ENCODE assay signal across 22 cellular contexts in the genomic region with DNA sequence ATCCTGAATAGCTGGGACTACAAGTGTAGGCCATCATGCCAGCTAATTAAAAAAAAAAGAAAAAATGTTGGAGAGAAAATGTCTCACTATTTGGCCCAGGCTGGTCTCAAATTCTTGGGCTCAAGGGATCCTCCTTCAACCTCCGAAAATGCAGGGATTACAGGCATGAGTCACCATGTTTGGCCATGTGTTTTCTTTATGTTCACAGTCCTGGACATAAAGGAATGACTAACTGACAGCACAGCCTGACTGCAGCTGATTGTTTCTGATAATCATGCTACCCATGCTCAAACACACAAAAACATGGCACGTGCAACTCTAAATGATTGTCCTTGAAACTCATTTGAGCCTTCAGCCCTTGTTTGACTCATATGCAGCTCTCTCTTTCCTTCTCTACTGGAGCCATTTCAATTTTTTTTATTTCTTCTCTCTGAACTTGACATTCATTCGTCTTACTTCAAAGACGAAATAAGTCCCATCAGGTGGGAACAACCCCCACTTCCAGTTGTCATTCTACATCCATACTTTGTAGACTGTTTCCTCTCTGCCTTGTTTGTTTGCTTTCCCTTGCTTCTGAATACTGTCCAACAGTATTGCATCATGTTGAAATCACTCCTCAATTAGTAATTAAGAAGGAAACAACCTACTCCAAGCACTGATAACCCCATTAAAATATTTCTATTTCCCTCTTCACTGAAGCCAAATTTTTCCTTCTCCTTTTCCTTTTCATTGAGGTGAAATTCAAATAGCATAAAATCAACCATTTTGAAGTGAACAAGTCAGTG.
DNase-seq lines count a peak whose midpoint lies in the region; ATAC-seq, FAIRE-seq and TF ChIP-seq lines count a peak whose summit lies in the region.
"Had no signal": no experiment of that assay in that cellular context is flagged by ENCODE, and none has a peak within 500 bp of the region (broad histone marks: within the 10 kb centered on the region; RNA-seq: fewer than 3 reads in every experiment).

No MANE protein-coding gene starts in this region.

- ATAC-seq in esophagus mucosa = peak; percentile 81
- ATAC-seq in left lung = peak; percentile 18
- ATAC-seq: activated CD8-positive, alpha-beta T cell treated with anti-CD3 and anti-CD28 coated beads, Interleukin-2, amount 10 ng/mL, durations not matched to agents 7 days and 5 days; GM23338; pancreas had no signal

- TF ChIP-seq CTCF in RWPE1 (conservative IDR thresholded peaks at IDR 0.05; ENCODE audit: low read depth) (no peak), left lung (IDR thresholded peaks at IDR 0.05) (no peak)

- H3K27me3 ChIP-seq in left lung = no peaks in the 10 kb centered on the region
- H3K27me3 ChIP-seq: pancreas had no signal

- CTCF ChIA-PET in RWPE1 (lab: Yijun Ruan, JAX) = interaction anchor here (0.5 kb wide), 1 partner anchor 415 kb away, joined by 4 read pairs; no protein-coding TSS in a partner anchor

- no peaks in the 10 kb centered on the region for H3K4me1 ChIP-seq in left lung
- H3K4me1 ChIP-seq: left ventricle myocardium inferior, pancreas had no signal

- POLR2A ChIA-PET in RWPE1 (lab: Yijun Ruan, JAX; ENCODE audit: low non-redundant PET) = no interaction called here

- H3K27ac ChIP-seq in RWPE1 (no peak overlapping the region), left lung (no peak overlapping the region)
- H3K27ac ChIP-seq: dorsolateral prefrontal cortex, left ventricle myocardium inferior, pancreas had no signal

- FAIRE-seq in H54 (lab: Jason Lieb, UNC) (no peak), frontal cortex (lab: Jason Lieb, UNC) (no peak)
- FAIRE-seq: pancreas had no signal

- DNase-seq in HPDE6-E6E7 (ENCODE audit: extremely low spot score) (peak; percentile 52), RWPE1 (ENCODE audit: low spot score) (peak; percentile 68), left lung (no peak), H54 (ENCODE audit: insufficient read length, low spot score) (no peak), NCI-H774 (lab: John Stamatoyannopoulos, UW) (no peak), activated gamma-delta T cell (lab: John Stamatoyannopoulos, UW) (no peak), frontal cortex (ENCODE audit: low spot score in 2 of 2) (no peak)
- DNase-seq: activated CD4-positive, CD25-positive, alpha-beta regulatory T cell treated with anti-CD3 and anti-CD28 coated beads, Interleukin-2, amount 50 U/mL, for 72 hours; activated CD8-positive, alpha-beta T cell treated with anti-CD3 and anti-CD28 coated beads, Interleukin-2, amount 10 ng/mL, durations not matched to agents 7 days and 5 days; activated naive CD4-positive, alpha-beta T cell; central memory CD4-positive, alpha-beta T cell; dorsolateral prefrontal cortex; erythroblast; left ventricle myocardium inferior; NCI-H1436 treated with DMSO at 0.1 percent for 48 hours; NCI-H2171 treated with DMSO at 0.1 percent for 48 hours; nephron progenitor cell; pancreas; SHP77; SW 1271 had no signal

- no peaks in the 10 kb centered on the region for H3K36me3 ChIP-seq in left lung
- H3K36me3 ChIP-seq: left ventricle myocardium inferior, pancreas had no signal

- no peak overlapping the region for H3K4me3 ChIP-seq in left lung
- H3K4me3 ChIP-seq: dorsolateral prefrontal cortex, GM23338, left ventricle myocardium inferior, pancreas had no signal

- peaks cover 0 to 12% of the 10 kb centered on the region in 2 donors for H3K9me3 ChIP-seq in left lung
- H3K9me3 ChIP-seq: pancreas had no signal

- intact Hi-C loops in left lung (cut with DNase I) = no loop called here

- TF ChIP-seq POLR2A in H54 (IDR thresholded peaks at IDR 0.05; ENCODE audit: low read depth, low read length) = no peak

Comparison
In these comparisons a context has a peak if more than half of its experiments do, and no peak if none do; other contexts are left out.
1. DNase-seq: peak in HPDE6-E6E7 (single experiment) and RWPE1 (single experiment); none in left lung (0 of 2), H54 (single experiment), NCI-H774 (single experiment), activated gamma-delta T cell (single experiment) and frontal cortex (0 of 2).